18 cellular contexts compared by ENCODE assay signal in genomic region chr4:102715057-102715456, GRCh38. TPM values are rescaled to one million over a fixed set of nuclear protein-coding genes. Genes with fewer than 3 reads are reported as not detected.
DNase-seq lines count a peak whose midpoint lies in the region; ATAC-seq and TF ChIP-seq lines count a peak whose summit lies in the region.
"Had no signal": no experiment of that assay in that cellular context is flagged by ENCODE, and none has a peak within 500 bp of the region (broad histone marks: within the 10 kb centered on the region; RNA-seq: fewer than 3 reads in every experiment).

No MANE protein-coding gene starts in this region.

- H3K4me3 Mint-ChIP-seq in progenitor cell of endocrine pancreas (ENCODE audit: low read depth): no peak overlapping the region
- H3K4me3 Mint-ChIP-seq: activated naive CD4-positive, alpha-beta T cell treated with anti-CD3 and anti-CD28 coated beads, Interleukin-2, amount 10 ng/mL, durations not matched to agents 7 days and 5 days; IgD-negative memory B cell; immature natural killer cell; T-helper 17 cell had no signal

- 76 to 93% methylated on average over 1 of the region's 1 CpG for WGBS in tibial nerve, 2 donors

- no peak overlapping the region for H2AFZ ChIP-seq in PC-3 (ENCODE audit: low read length)

- no peak overlapping the region for H3K4me3 ChIP-seq in A673 (ENCODE audit: low read depth, low read length, poor library complexity, severe bottlenecking)
- no peak overlapping the region for H3K4me3 ChIP-seq in PC-3 (ENCODE audit: low read length)
- H3K4me3 ChIP-seq in fibroblast of mammary gland (ENCODE audit: control insufficient read depth, low read depth, low read length): no peak overlapping the region
- H3K4me3 ChIP-seq in tibial nerve: no peak overlapping the region
- H3K4me3 ChIP-seq: transverse colon had no signal

- no peak overlapping the region for H3K27ac Mint-ChIP-seq in progenitor cell of endocrine pancreas
- H3K27ac Mint-ChIP-seq: activated naive CD4-positive, alpha-beta T cell treated with anti-CD3 and anti-CD28 coated beads, Interleukin-2, amount 10 ng/mL, durations not matched to agents 7 days and 5 days; IgD-negative memory B cell; immature natural killer cell; T-helper 17 cell had no signal

- POLR2A ChIA-PET in A673 (lab: Charles Lee; ENCODE audit: low non-redundant PET) (interaction anchor here (0.7 kb wide), 1 partner anchor 282 kb away, joined by 4 read pairs; no protein-coding TSS in a partner anchor), PC-3 (lab: Charles Lee; ENCODE audit: unreplicated experiment) (no interaction called here)

- no peaks in the 10 kb centered on the region for H3K9me3 ChIP-seq in A673 (ENCODE audit: low read depth, low read length, poor library complexity, severe bottlenecking)
- no peaks in the 10 kb centered on the region for H3K9me3 ChIP-seq in PC-3 (ENCODE audit: low read length)
- peaks cover 0 to 5% (median 0%) of the 10 kb centered on the region in 4 donors for H3K9me3 ChIP-seq in tibial nerve
- H3K9me3 ChIP-seq: neutrophil, transverse colon had no signal

- CTCF ChIA-PET in A673 (lab: Charles Lee): no interaction called here
- CTCF ChIA-PET in PC-3 (lab: Charles Lee): interaction anchor here (0.5 to 1.0 kb wide), 2 partner anchors 44 to 94 kb away, joined by 5 read pairs; no protein-coding TSS in a partner anchor

- H3K36me3 Mint-ChIP-seq in progenitor cell of endocrine pancreas (ENCODE audit: insufficient read depth): peaks cover 28% of the 10 kb centered on the region

- ATAC-seq in PC-3 (peak; percentile 31; the same call in 1 of the 2 replicates), sciatic nerve (no peak)
- ATAC-seq: T-helper 17 cell had no signal

- no peaks in the 10 kb centered on the region for H3K36me3 ChIP-seq in A673 (ENCODE audit: insufficient read depth, low read length, poor library complexity, severe bottlenecking)
- peaks cover 8% of the 10 kb centered on the region for H3K36me3 ChIP-seq in PC-3 (ENCODE audit: low read depth, low read length)
- H3K36me3 ChIP-seq in tibial nerve: peaks cover 0 to 40% (median 0%) of the 10 kb centered on the region in 3 donors

- peaks cover 6% of the 10 kb centered on the region for H3K9me3 Mint-ChIP-seq in progenitor cell of endocrine pancreas (ENCODE audit: low read depth)
- H3K9me3 Mint-ChIP-seq: activated naive CD4-positive, alpha-beta T cell treated with anti-CD3 and anti-CD28 coated beads, Interleukin-2, amount 10 ng/mL, durations not matched to agents 7 days and 5 days; immature natural killer cell had no signal

- DNase-seq in A673 (ENCODE audit: low spot score): no peak
- DNase-seq in PC-3: peak; percentile 12
- DNase-seq in fibroblast of mammary gland (ENCODE audit: low read depth): peak; percentile 23
- DNase-seq in activated CD4-positive, alpha-beta T cell treated with anti-CD3 and anti-CD28 coated beads, Interleukin-2, amount 50 U/mL, for 4 hours: no peak
- no peak for DNase-seq in sciatic nerve (ENCODE audit: low spot score)
- DNase-seq in tibial nerve (ENCODE audit: low spot score in 2 of 2): no peak
- DNase-seq in progenitor cell of endocrine pancreas (ENCODE audit: low spot score, unreplicated experiment): no peak
- DNase-seq: activated naive CD4-positive, alpha-beta T cell treated with anti-CD3 and anti-CD28 coated beads, Interleukin-2, amount 10 ng/mL, durations not matched to agents 7 days and 5 days; immature natural killer cell; NCI-H1436; NCI-H510A treated with DMSO at 0.1 percent for 48 hours; RPMI8226; stimulated activated CD4-positive, alpha-beta T cell treated with anti-CD3 and anti-CD28 coated beads, Interleukin-4, amount 100 ng/mL, for 24 hours; T-helper 17 cell; transverse colon had no signal

- no TSS peak for BruUV-seq in A673 (replicated peaks; lab: Mats Ljungman, UMichigan)
- no TSS peak for BruUV-seq in PC-3 (replicated peaks; lab: Mats Ljungman, UMichigan)

- H3K4me1 ChIP-seq in A673 (ENCODE audit: insufficient read depth, low read length, poor library complexity, severe bottlenecking): no peaks in the 10 kb centered on the region
- H3K4me1 ChIP-seq in PC-3 (ENCODE audit: insufficient read depth, low read length): no peaks in the 10 kb centered on the region
- no peaks in the 10 kb centered on the region for H3K4me1 ChIP-seq in tibial nerve
- H3K4me1 ChIP-seq: transverse colon had no signal

- no peaks in the 10 kb centered on the region for H3K9me2 ChIP-seq in PC-3 (replicated peaks; ENCODE audit: low read length)

- intact Hi-C loops in A673 (cut with micrococcal nuclease; ENCODE audit: unreplicated experiment): no loop called here
- intact Hi-C loops in PC-3 (cut with micrococcal nuclease): no loop called here
- intact Hi-C loops in sciatic nerve (cut with DNase I): no loop called here

- no peaks in the 10 kb centered on the region for H3K79me2 ChIP-seq in PC-3 (ENCODE audit: low read length)

- H3K27ac ChIP-seq in A673 (ENCODE audit: low read depth, low read length, poor library complexity, severe bottlenecking) (no peak overlapping the region), PC-3 (ENCODE audit: low read length) (no peak overlapping the region), tibial nerve (no peak overlapping the region)
- H3K27ac ChIP-seq: neutrophil, transverse colon had no signal

- no peak for TF ChIP-seq POLR2A in tibial nerve (IDR thresholded peaks at IDR 0.05)

- no peaks in the 10 kb centered on the region for H3F3A ChIP-seq in PC-3 (ENCODE audit: low read length, unreplicated experiment)

- H4K20me1 ChIP-seq in PC-3 (ENCODE audit: low read length): no peaks in the 10 kb centered on the region

- no peak overlapping the region for H3K9ac ChIP-seq in PC-3 (ENCODE audit: low read length)

- H3K27me3 Mint-ChIP-seq in progenitor cell of endocrine pancreas: no peaks in the 10 kb centered on the region
- H3K27me3 Mint-ChIP-seq: activated naive CD4-positive, alpha-beta T cell treated with anti-CD3 and anti-CD28 coated beads, Interleukin-2, amount 10 ng/mL, durations not matched to agents 7 days and 5 days; IgD-negative memory B cell; T-helper 17 cell had no signal

- H3K4me1 Mint-ChIP-seq in progenitor cell of endocrine pancreas (ENCODE audit: low read depth): peaks cover 18% of the 10 kb centered on the region
- H3K4me1 Mint-ChIP-seq: activated naive CD4-positive, alpha-beta T cell treated with anti-CD3 and anti-CD28 coated beads, Interleukin-2, amount 10 ng/mL, durations not matched to agents 7 days and 5 days; immature natural killer cell had no signal

- no peak for TF ChIP-seq EP300 in tibial nerve (IDR thresholded peaks at IDR 0.05)

- no peak overlapping the region for H3K4me2 ChIP-seq in PC-3 (ENCODE audit: low read length)

- 0 out of 2 replicates have a peak, but pooled peaks have one; percentile 26 for TF ChIP-seq CTCF in A673 (conservative IDR thresholded peaks at IDR 0.05; ENCODE audit: low read depth, low read length)
- 0 out of 3 replicates have a peak, but pooled peaks have one; percentile 24 for TF ChIP-seq CTCF in GM12872 (IDR thresholded peaks at IDR 0.05; ENCODE audit: insufficient read depth, low read depth, low read length)
- peak; percentile 54; the same call in 1 of the 2 replicates for TF ChIP-seq CTCF in PC-3 (conservative IDR thresholded peaks at IDR 0.05; ENCODE audit: low read depth, low read length)
- TF ChIP-seq CTCF in fibroblast of mammary gland (conservative IDR thresholded peaks at IDR 0.05; ENCODE audit: control insufficient read depth, insufficient read depth, low read depth, low read length): peak; percentile 9
- no peak for TF ChIP-seq CTCF in tibial nerve (IDR thresholded peaks at IDR 0.05)
- no peak for TF ChIP-seq CTCF in progenitor cell of endocrine pancreas (IDR thresholded peaks at IDR 0.05; ENCODE audit: unreplicated experiment)

- H3K27me3 ChIP-seq in A673 (replicated peaks; ENCODE audit: insufficient read depth, low read depth, low read length, poor library complexity) (no peaks in the 10 kb centered on the region), PC-3 (ENCODE audit: low read length) (no peaks in the 10 kb centered on the region), tibial nerve (no peaks in the 10 kb centered on the region)
- H3K27me3 ChIP-seq: neutrophil, transverse colon had no signal

RNA-seq across cellular contexts. Expression of gene MANBA, which starts 45.7 kb away (rescaled TPM):
- 4.0 and 5.5 TPM in 2 replicates for total RNA-seq in A673 (2021)
- 20.9 and 26.7 TPM in 2 replicates for total RNA-seq in PC-3 (2014; rRNA removed)
- 30.6 TPM for total RNA-seq in sciatic nerve
- total RNA-seq in tibial nerve: 10 to 100 TPM; 26.1 to 38.1 (median 31.9) TPM
- total RNA-seq in progenitor cell of endocrine pancreas: 48.9 and 49.7 TPM in 2 replicates

Comparison
In these comparisons a context has a peak if more than half of its experiments do, and no peak if none do; other contexts are left out.
1. DNase-seq: peak in PC-3 (single experiment) and fibroblast of mammary gland (single experiment); none in A673 (single experiment), activated CD4-positive, alpha-beta T cell treated with anti-CD3 and anti-CD28 coated beads, Interleukin-2, amount 50 U/mL, for 4 hours (0 of 2), sciatic nerve (single experiment), tibial nerve (0 of 2) and progenitor cell of endocrine pancreas (single experiment).
2. CTCF ChIP-seq: peak in A673 (single experiment), GM12872 (single experiment), PC-3 (single experiment) and fibroblast of mammary gland (single experiment); none in tibial nerve (0 of 5) and progenitor cell of endocrine pancreas (single experiment).